ENCODE assay signal across 13 cellular contexts in the genomic region with DNA sequence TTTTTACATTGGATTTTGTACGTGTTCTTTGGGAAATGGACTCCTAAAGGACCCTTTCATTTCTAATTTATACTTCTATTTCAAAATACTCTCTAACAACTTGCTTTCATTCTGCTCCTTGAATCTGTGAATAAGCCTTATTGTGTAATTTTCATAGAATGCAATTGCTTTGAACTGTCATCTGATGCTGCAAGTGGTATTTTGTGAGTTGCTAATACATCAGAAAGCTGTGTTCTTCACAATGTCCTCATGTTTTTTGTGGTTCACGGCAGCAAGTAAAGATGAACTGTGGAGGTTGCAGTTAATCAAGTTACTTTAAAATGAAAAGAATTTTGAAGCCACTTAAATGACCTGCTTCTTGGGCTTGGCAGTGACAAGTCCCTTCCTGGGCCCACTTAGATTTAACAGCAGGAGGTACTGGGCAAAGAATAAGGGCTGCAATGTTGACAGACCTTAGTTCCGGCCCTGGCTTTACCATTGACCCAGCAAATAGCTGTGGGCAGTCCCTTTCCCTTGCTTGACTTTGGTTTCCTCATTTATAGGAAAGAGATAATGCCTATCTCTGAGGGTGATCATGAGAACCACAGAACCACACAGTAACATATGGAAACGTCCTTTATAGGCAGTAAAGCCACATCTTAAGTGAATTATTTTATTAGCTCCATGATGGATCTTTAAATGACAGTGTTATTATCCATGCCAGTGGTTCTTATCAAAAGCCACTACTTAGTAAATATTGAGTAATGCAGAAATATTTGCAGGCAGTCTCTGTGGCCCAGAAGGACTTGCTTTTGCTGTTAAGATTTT. TPM values are rescaled to one million over a fixed set of nuclear protein-coding genes. Genes with fewer than 3 reads are reported as not detected.
DNase-seq lines count a peak whose midpoint lies in the region; ATAC-seq and TF ChIP-seq lines count a peak whose summit lies in the region.
"Had no signal": no experiment of that assay in that cellular context is flagged by ENCODE, and none has a peak within 500 bp of the region (broad histone marks: within the 10 kb centered on the region; RNA-seq: fewer than 3 reads in every experiment).

No MANE protein-coding gene starts in this region.

- peaks cover 41% of the 10 kb centered on the region for H3K36me3 Mint-ChIP-seq in activated CD8-positive, alpha-beta T cell treated with anti-CD3 and anti-CD28 coated beads, Interleukin-2, amount 10 ng/mL, durations not matched to agents 7 days and 5 days (ENCODE audit: low read depth)
- H3K36me3 Mint-ChIP-seq in activated CD8-positive, alpha-beta T cell treated with anti-CD3 and anti-CD28 coated beads for 36 hours (ENCODE audit: low read depth) = peaks cover 15% of the 10 kb centered on the region
- peaks cover 14 to 19% (median 16%) of the 10 kb centered on the region in 3 donors for H3K36me3 Mint-ChIP-seq in immature natural killer cell

- H3K4me1 ChIP-seq in upper lobe of right lung = peaks cover 5% of the 10 kb centered on the region

- no peaks in the 10 kb centered on the region for H3K9me3 ChIP-seq in upper lobe of right lung

- peaks cover 29% of the 10 kb centered on the region for H3K4me1 Mint-ChIP-seq in activated CD8-positive, alpha-beta T cell treated with anti-CD3 and anti-CD28 coated beads, Interleukin-2, amount 10 ng/mL, durations not matched to agents 7 days and 5 days (ENCODE audit: low read depth)
- H3K4me1 Mint-ChIP-seq in activated CD8-positive, alpha-beta T cell treated with anti-CD3 and anti-CD28 coated beads for 36 hours (ENCODE audit: low read depth) = peaks cover 34% of the 10 kb centered on the region
- peaks cover 82 to 92% of the 10 kb centered on the region in 2 donors for H3K4me1 Mint-ChIP-seq in immature natural killer cell

- no peaks in the 10 kb centered on the region for H3K36me3 ChIP-seq in upper lobe of right lung

- TF ChIP-seq CTCF in activated CD8-positive, alpha-beta T cell treated with anti-CD3 and anti-CD28 coated beads for 36 hours (IDR thresholded peaks at IDR 0.05) = no peak
- no peak for TF ChIP-seq CTCF in upper lobe of right lung (IDR thresholded peaks at IDR 0.05)

- H3K9me3 Mint-ChIP-seq in activated CD8-positive, alpha-beta T cell treated with anti-CD3 and anti-CD28 coated beads, Interleukin-2, amount 10 ng/mL, durations not matched to agents 7 days and 5 days (ENCODE audit: insufficient read depth) = no peaks in the 10 kb centered on the region
- no peaks in the 10 kb centered on the region for H3K9me3 Mint-ChIP-seq in activated CD8-positive, alpha-beta T cell treated with anti-CD3 and anti-CD28 coated beads for 36 hours
- H3K9me3 Mint-ChIP-seq in immature natural killer cell = no peaks in the 10 kb centered on the region

- CTCF ChIA-PET in activated CD8-positive, alpha-beta T cell treated with anti-CD3 and anti-CD28 coated beads, Interleukin-2, amount 10 ng/mL, durations not matched to agents 7 days and 5 days (lab: Charles Lee) = no interaction called here
- CTCF ChIA-PET in activated CD8-positive, alpha-beta T cell treated with anti-CD3 and anti-CD28 coated beads for 36 hours (lab: Charles Lee) = interaction anchor here (1.3 kb wide), 1 partner anchor 38 kb away, joined by 3 read pairs; no protein-coding TSS in a partner anchor

- intact Hi-C loops in activated CD8-positive, alpha-beta T cell treated with anti-CD3 and anti-CD28 coated beads for 36 hours (cut with micrococcal nuclease) = no loop called here
- intact Hi-C loops in upper lobe of right lung (cut with DNase I) = no loop called here

- DNase-seq in activated CD8-positive, alpha-beta T cell treated with anti-CD3 and anti-CD28 coated beads, Interleukin-2, amount 10 ng/mL, durations not matched to agents 7 days and 5 days = no peak
- no peak for DNase-seq in activated CD8-positive, alpha-beta T cell treated with anti-CD3 and anti-CD28 coated beads for 36 hours
- DNase-seq in UCSD-AML1 (lab: John Stamatoyannopoulos, UW; ENCODE audit: unreplicated experiment) (peak; percentile 23), immature natural killer cell (peak in 2 of 3 donors; percentile 17 to 21), upper lobe of right lung (no peak), NCI-H1092 (lab: John Stamatoyannopoulos, UW) (no peak), NCI-H226 (no peak)
- DNase-seq in activated T-cell treated with anti-CD3 and anti-CD28 coated beads, Interleukin-2, amount 50 U/mL, for 48 hours = no peak
- DNase-seq: nucleus accumbens, SIG-M5, substantia nigra had no signal

- POLR2A ChIA-PET in activated CD8-positive, alpha-beta T cell treated with anti-CD3 and anti-CD28 coated beads, Interleukin-2, amount 10 ng/mL, durations not matched to agents 7 days and 5 days (lab: Charles Lee) = interaction anchor here (1.0 to 1.3 kb wide), 2 partner anchors 12 to 62 kb away, joined by 6 to 7 read pairs; no protein-coding TSS in a partner anchor
- POLR2A ChIA-PET in activated CD8-positive, alpha-beta T cell treated with anti-CD3 and anti-CD28 coated beads for 36 hours (lab: Charles Lee) = no interaction called here

- ATAC-seq in activated CD8-positive, alpha-beta T cell treated with anti-CD3 and anti-CD28 coated beads, Interleukin-2, amount 10 ng/mL, durations not matched to agents 7 days and 5 days = peak; percentile 30
- ATAC-seq in activated CD8-positive, alpha-beta T cell treated with anti-CD3 and anti-CD28 coated beads for 36 hours = no peak
- ATAC-seq in upper lobe of right lung = peak; percentile 78
- ATAC-seq: HCT116 had no signal

- H3K27me3 Mint-ChIP-seq in activated CD8-positive, alpha-beta T cell treated with anti-CD3 and anti-CD28 coated beads, Interleukin-2, amount 10 ng/mL, durations not matched to agents 7 days and 5 days (ENCODE audit: low read depth) = no peaks in the 10 kb centered on the region
- no peaks in the 10 kb centered on the region for H3K27me3 Mint-ChIP-seq in activated CD8-positive, alpha-beta T cell treated with anti-CD3 and anti-CD28 coated beads for 36 hours
- no peaks in the 10 kb centered on the region for H3K27me3 Mint-ChIP-seq in immature natural killer cell (ENCODE audit: low read depth in 3 of 3)

- H3K27ac ChIP-seq in upper lobe of right lung = no peak overlapping the region
- H3K27ac ChIP-seq: HL-60 had no signal

- no peaks in the 10 kb centered on the region for H3K27me3 ChIP-seq in upper lobe of right lung

- H3K27ac Mint-ChIP-seq in activated CD8-positive, alpha-beta T cell treated with anti-CD3 and anti-CD28 coated beads, Interleukin-2, amount 10 ng/mL, durations not matched to agents 7 days and 5 days = no peak overlapping the region
- no peak overlapping the region for H3K27ac Mint-ChIP-seq in activated CD8-positive, alpha-beta T cell treated with anti-CD3 and anti-CD28 coated beads for 36 hours
- peak overlapping the region; percentile 67 to 91 (median 84) for H3K27ac Mint-ChIP-seq in immature natural killer cell

- no peak overlapping the region for H3K4me3 ChIP-seq in upper lobe of right lung

- H3K4me3 Mint-ChIP-seq in activated CD8-positive, alpha-beta T cell treated with anti-CD3 and anti-CD28 coated beads, Interleukin-2, amount 10 ng/mL, durations not matched to agents 7 days and 5 days = no peak overlapping the region
- H3K4me3 Mint-ChIP-seq in activated CD8-positive, alpha-beta T cell treated with anti-CD3 and anti-CD28 coated beads for 36 hours = no peak overlapping the region
- H3K4me3 Mint-ChIP-seq in immature natural killer cell = peak overlapping the region; percentile 30 to 46 (median 34)

RNA-seq across cellular contexts. Expression of a gene that starts 54.8 kb away (rescaled TPM):
- total RNA-seq in activated CD8-positive, alpha-beta T cell treated with anti-CD3 and anti-CD28 coated beads, Interleukin-2, amount 10 ng/mL, durations not matched to agents 7 days and 5 days = 10 to 100 TPM; 62.7 to 72.1 TPM
- 10 to 100 TPM; 37.7 to 39.1 TPM for total RNA-seq in activated CD8-positive, alpha-beta T cell treated with anti-CD3 and anti-CD28 coated beads for 36 hours
- polyA plus RNA-seq in immature natural killer cell = 10 to 100 TPM; 38.8 to 92.5 (median 43.6) TPM
- total RNA-seq in upper lobe of right lung = 31.0 TPM

Comparison
In these comparisons a context has a peak if more than half of its experiments do, and no peak if none do; other contexts are left out.
1. DNase-seq: peak in UCSD-AML1 (single experiment) and immature natural killer cell (2 of 3); none in activated CD8-positive, alpha-beta T cell treated with anti-CD3 and anti-CD28 coated beads, Interleukin-2, amount 10 ng/mL, durations not matched to agents 7 days and 5 days (single experiment), activated CD8-positive, alpha-beta T cell treated with anti-CD3 and anti-CD28 coated beads for 36 hours (single experiment), upper lobe of right lung (single experiment), NCI-H1092 (single experiment), activated T-cell treated with anti-CD3 and anti-CD28 coated beads, Interleukin-2, amount 50 U/mL, for 48 hours (0 of 2) and NCI-H226 (single experiment).
2. H3K27ac Mint-ChIP-seq: peak in immature natural killer cell (6 of 6); none in activated CD8-positive, alpha-beta T cell treated with anti-CD3 and anti-CD28 coated beads, Interleukin-2, amount 10 ng/mL, durations not matched to agents 7 days and 5 days (single experiment) and activated CD8-positive, alpha-beta T cell treated with anti-CD3 and anti-CD28 coated beads for 36 hours (single experiment).
3. H3K4me3 Mint-ChIP-seq: peak in immature natural killer cell (5 of 5); none in activated CD8-positive, alpha-beta T cell treated with anti-CD3 and anti-CD28 coated beads, Interleukin-2, amount 10 ng/mL, durations not matched to agents 7 days and 5 days (single experiment) and activated CD8-positive, alpha-beta T cell treated with anti-CD3 and anti-CD28 coated beads for 36 hours (single experiment).